ENCODE assay signal across 16 cellular contexts in genomic region chr15:99455796-99456160, GRCh38.
A peak's percentile ranks its signal among the peaks of the same experiment; 100 is the strongest.
DNase-seq lines count a peak whose midpoint lies in the region; ATAC-seq and TF ChIP-seq lines count a peak whose summit lies in the region.
"Had no signal": no experiment of that assay in that cellular context is flagged by ENCODE, and none has a peak within 500 bp of the region (broad histone marks: within the 10 kb centered on the region; RNA-seq: fewer than 3 reads in every experiment).

No MANE protein-coding gene starts in this region.

- H3K9ac ChIP-seq in PC-3 (ENCODE audit: low read length) (no peak overlapping the region), fibroblast of lung (ENCODE audit: insufficient read depth, low read length) (no peak overlapping the region)

- intact Hi-C loops in PC-3 (cut with micrococcal nuclease): no loop called here
- intact Hi-C loops in psoas muscle (cut with DNase I): loop anchor here in 1 of 2 donors (2.0 kb wide), 1 partner anchor 17 kb away; no protein-coding TSS in a partner anchor
- intact Hi-C loops in body of pancreas (cut with DNase I): no loop called here

- H3K4me3 ChIP-seq in ACC112 (ENCODE audit: low read depth, low read length) (no peak overlapping the region), PC-3 (ENCODE audit: low read length) (no peak overlapping the region), fibroblast of lung (replicated peaks in 1 of 4; ENCODE audit: control extremely low read depth in 1 of 4, insufficient read depth in 1 of 4, low read depth in 3 of 4, low read length in 4 of 4) (no peak overlapping the region), psoas muscle (no peak overlapping the region), body of pancreas (no peak overlapping the region)

- no peaks in the 10 kb centered on the region for H4K20me1 ChIP-seq in PC-3 (ENCODE audit: low read length)
- H4K20me1 ChIP-seq in fibroblast of lung (ENCODE audit: control insufficient read depth, extremely low read depth, insufficient read depth, low read length): no peaks in the 10 kb centered on the region

- BruUV-seq in PC-3 (replicated peaks; lab: Mats Ljungman, UMichigan): no TSS peak

- DNase-seq in PC-3 (no peak), fibroblast of lung (ENCODE audit: low read depth in 2 of 2) (no peak), psoas muscle (no peak), cerebellar nuclear complex (lab: John Stamatoyannopoulos, UW) (no peak), body of pancreas (no peak), RKO (ENCODE audit: low spot score) (no peak)
- DNase-seq: activated B cell treated with CpG ODN at 0.5 μM for 24 hours; activated naive CD4-positive, alpha-beta T cell treated with anti-CD3 and anti-CD28 coated beads, Interleukin-2, amount 10 ng/mL, durations not matched to agents 7 days and 5 days; kidney glomerular epithelial cell; NCI-H1694; NCI-H446; nephron progenitor cell; stimulated activated CD4-positive, alpha-beta T cell treated with anti-CD3 and anti-CD28 coated beads, Interleukin-4, amount 100 ng/mL, for 1 hour had no signal

- no peaks in the 10 kb centered on the region for H3F3A ChIP-seq in PC-3 (ENCODE audit: low read length, unreplicated experiment)

- POLR2A ChIA-PET in PC-3 (lab: Charles Lee; ENCODE audit: unreplicated experiment): no interaction called here

- H3K27ac ChIP-seq in ACC112 (ENCODE audit: low read depth, low read length) (peak overlapping the region; percentile 89), PC-3 (ENCODE audit: low read length) (0 out of 2 replicates have a peak overlapping the region, but pooled peaks have one; percentile 85), fibroblast of lung (ENCODE audit: insufficient read depth, low read length) (peak overlapping the region; percentile 86), psoas muscle (peak overlapping the region; percentile 85), body of pancreas (peak overlapping the region in 1 of 4 donors; percentile 74)

- H3K4me2 ChIP-seq in PC-3 (ENCODE audit: low read length): no peak overlapping the region
- H3K4me2 ChIP-seq in fibroblast of lung (ENCODE audit: extremely low read depth, insufficient read depth, low read length): no peak overlapping the region

- no peak overlapping the region for H2AFZ ChIP-seq in ACC112 (ENCODE audit: low read length, unreplicated experiment)
- no peak overlapping the region for H2AFZ ChIP-seq in PC-3 (ENCODE audit: low read length)
- H2AFZ ChIP-seq in fibroblast of lung (ENCODE audit: low read length): no peak overlapping the region

- TF ChIP-seq CTCF in PC-3 (conservative IDR thresholded peaks at IDR 0.05; ENCODE audit: low read depth, low read length) (no peak), fibroblast of lung (conservative IDR thresholded peaks at IDR 0.05 in 1 of 2, IDR thresholded peaks at IDR 0.05 in 1 of 2; ENCODE audit: low read depth in 1 of 2, low read length in 2 of 2) (no peak), psoas muscle (IDR thresholded peaks at IDR 0.05) (no peak), body of pancreas (IDR thresholded peaks at IDR 0.05) (no peak)

- peaks cover 24% of the 10 kb centered on the region for H3K4me1 ChIP-seq in ACC112 (ENCODE audit: control insufficient read depth, insufficient read depth, low read length, unreplicated experiment)
- H3K4me1 ChIP-seq in PC-3 (ENCODE audit: insufficient read depth, low read length): peaks cover 19% of the 10 kb centered on the region
- peaks cover 30% of the 10 kb centered on the region for H3K4me1 ChIP-seq in fibroblast of lung (ENCODE audit: control insufficient read depth, extremely low read depth, insufficient read depth, low read length)
- peaks cover 32% of the 10 kb centered on the region for H3K4me1 ChIP-seq in psoas muscle
- H3K4me1 ChIP-seq in body of pancreas: peaks cover 14% of the 10 kb centered on the region

- CTCF ChIA-PET in PC-3 (lab: Charles Lee): no interaction called here

- no peak for ATAC-seq in PC-3
- no peak for ATAC-seq in psoas muscle
- ATAC-seq in body of pancreas: no peak
- no peak for ATAC-seq in HG03025 (IDR thresholded peaks at IDR 0.05; ENCODE audit: low FRiP score, unreplicated experiment)

- H3K27me3 ChIP-seq in ACC112 (ENCODE audit: insufficient read depth, low read length) (no peaks in the 10 kb centered on the region), PC-3 (ENCODE audit: low read length) (no peaks in the 10 kb centered on the region), fibroblast of lung (ENCODE audit: control insufficient read depth, insufficient read depth, low read length) (no peaks in the 10 kb centered on the region), psoas muscle (ENCODE audit: insufficient read depth in 3 of 3, low read length in 2 of 3) (no peaks in the 10 kb centered on the region), body of pancreas (no peaks in the 10 kb centered on the region)
- H3K27me3 ChIP-seq: breast epithelium had no signal

- H3K36me3 ChIP-seq in ACC112 (ENCODE audit: insufficient read depth, low read length): no peaks in the 10 kb centered on the region
- no peaks in the 10 kb centered on the region for H3K36me3 ChIP-seq in PC-3 (ENCODE audit: low read depth, low read length)
- no peaks in the 10 kb centered on the region for H3K36me3 ChIP-seq in fibroblast of lung (ENCODE audit: control insufficient read depth, insufficient read depth, low read length)
- no peaks in the 10 kb centered on the region for H3K36me3 ChIP-seq in psoas muscle (ENCODE audit: insufficient read depth in 1 of 2, low read depth in 1 of 2)
- H3K36me3 ChIP-seq in body of pancreas (replicated peaks in 1 of 2; ENCODE audit: insufficient read depth in 1 of 2, low read depth in 2 of 2): no peaks in the 10 kb centered on the region
- H3K36me3 ChIP-seq: breast epithelium had no signal

- TF ChIP-seq POLR2A in body of pancreas (IDR thresholded peaks at IDR 0.05): no peak

- no peaks in the 10 kb centered on the region for H3K9me2 ChIP-seq in PC-3 (replicated peaks; ENCODE audit: low read length)

- no peaks in the 10 kb centered on the region for H3K79me2 ChIP-seq in ACC112 (ENCODE audit: control insufficient read depth, insufficient read depth, low read length, unreplicated experiment)
- H3K79me2 ChIP-seq in PC-3 (ENCODE audit: low read length): no peaks in the 10 kb centered on the region
- H3K79me2 ChIP-seq in fibroblast of lung (ENCODE audit: control insufficient read depth, insufficient read depth, low read length): no peaks in the 10 kb centered on the region

- H3K9me3 ChIP-seq in PC-3 (ENCODE audit: low read length): no peaks in the 10 kb centered on the region
- no peaks in the 10 kb centered on the region for H3K9me3 ChIP-seq in fibroblast of lung (ENCODE audit: control insufficient read depth, insufficient read depth, low read depth, low read length)
- H3K9me3 ChIP-seq in psoas muscle: no peaks in the 10 kb centered on the region
- no peaks in the 10 kb centered on the region for H3K9me3 ChIP-seq in body of pancreas
- H3K9me3 ChIP-seq: breast epithelium had no signal
